20 cellular contexts compared by ENCODE assay signal in genomic region chr1:227749225-227749624, GRCh38. TPM values are rescaled to one million over a fixed set of nuclear protein-coding genes. Genes with fewer than 3 reads are reported as not detected.
DNase-seq lines count a peak whose midpoint lies in the region; ATAC-seq and TF ChIP-seq lines count a peak whose summit lies in the region.
"Had no signal": no experiment of that assay in that cellular context is flagged by ENCODE, and none has a peak within 500 bp of the region (broad histone marks: within the 10 kb centered on the region; RNA-seq: fewer than 3 reads in every experiment).

No MANE protein-coding gene starts in this region.

- H3K4me2 ChIP-seq in smooth muscle cell: no peak overlapping the region

- H3K36me3 ChIP-seq in breast epithelium (no peaks in the 10 kb centered on the region), ovary (no peaks in the 10 kb centered on the region), smooth muscle cell (ENCODE audit: low read depth) (no peaks in the 10 kb centered on the region)

- POLR2A ChIA-PET in CD4-positive, alpha-beta T cell (lab: Charles Lee): interaction anchor here (0.6 kb wide), 1 partner anchor 70 kb away, joined by 3 read pairs; no protein-coding TSS in a partner anchor

- peaks cover 32% of the 10 kb centered on the region for H3K79me2 ChIP-seq in smooth muscle cell (ENCODE audit: low read depth)

- H4K20me1 ChIP-seq in smooth muscle cell (ENCODE audit: low read depth): peaks cover 97% of the 10 kb centered on the region

- intact Hi-C loops in CD4-positive, alpha-beta T cell (cut with DNase I, micrococcal nuclease): no loop called here
- intact Hi-C loops in breast epithelium (cut with DNase I; ENCODE audit: low total_unique reads): no loop called here
- intact Hi-C loops in ovary (cut with DNase I): no loop called here

- no peaks in the 10 kb centered on the region for H3K27me3 ChIP-seq in CD4-positive, alpha-beta T cell (ENCODE audit: control insufficient read depth, insufficient read depth, low read length)
- H3K27me3 ChIP-seq in breast epithelium (no peaks in the 10 kb centered on the region), ovary (no peaks in the 10 kb centered on the region), smooth muscle cell (ENCODE audit: low read depth) (no peaks in the 10 kb centered on the region)
- H3K27me3 ChIP-seq: dorsolateral prefrontal cortex, gastrocnemius medialis, MG63, right lobe of liver, upper lobe of right lung had no signal

- 38 to 56% (median 42%) methylated on average over 7 of the region's 7 CpGs for WGBS in ovary, 3 donors
- 98% methylated on average over 6 of the region's 7 CpGs for WGBS in smooth muscle cell (ENCODE audit: low lambda C conversion rate)

- H2AFZ ChIP-seq in smooth muscle cell (ENCODE audit: low read depth): no peak overlapping the region

- no peaks in the 10 kb centered on the region for H3K27me3 Mint-ChIP-seq in T-helper 2 cell treated with Interferon-gamma antibody and Interleukin-4, amounts not matched to agents 5 μg/mL and 100 μg/mL, for 36 hours (ENCODE audit: low read depth)
- no peaks in the 10 kb centered on the region for H3K27me3 Mint-ChIP-seq in CD4-positive, alpha-beta T cell
- H3K27me3 Mint-ChIP-seq: B cell; stimulated activated naive CD8-positive, alpha-beta T cell treated with anti-CD3 and anti-CD28 coated beads, Interleukin-15, Interleukin-2, amounts not matched to agents 100 ng/mL and 50 ng/mL, for 24 hours had no signal

- H3K4me3 Mint-ChIP-seq in T-helper 2 cell treated with Interferon-gamma antibody and Interleukin-4, amounts not matched to agents 5 μg/mL and 100 μg/mL, for 36 hours: peak overlapping the region; percentile 11
- H3K4me3 Mint-ChIP-seq in CD4-positive, alpha-beta T cell: no peak overlapping the region
- H3K4me3 Mint-ChIP-seq: B cell; stimulated activated naive CD8-positive, alpha-beta T cell treated with anti-CD3 and anti-CD28 coated beads, Interleukin-15, Interleukin-2, amounts not matched to agents 100 ng/mL and 50 ng/mL, for 24 hours had no signal

- H3F3A ChIP-seq in smooth muscle cell (ENCODE audit: low read depth): no peaks in the 10 kb centered on the region

- ATAC-seq in CD4-positive, alpha-beta T cell (ENCODE audit: poor library complexity): no peak

- H3K9me3 ChIP-seq in CD4-positive, alpha-beta T cell (ENCODE audit: control insufficient read depth, low read length): no peaks in the 10 kb centered on the region
- H3K9me3 ChIP-seq in breast epithelium (no peaks in the 10 kb centered on the region), ovary (no peaks in the 10 kb centered on the region), smooth muscle cell (replicated peaks; ENCODE audit: low read depth) (no peaks in the 10 kb centered on the region)
- H3K9me3 ChIP-seq: gastrocnemius medialis, MG63, right lobe of liver, upper lobe of right lung had no signal

- peak overlapping the region; percentile 87 for H3K27ac Mint-ChIP-seq in T-helper 2 cell treated with Interferon-gamma antibody and Interleukin-4, amounts not matched to agents 5 μg/mL and 100 μg/mL, for 36 hours
- H3K27ac Mint-ChIP-seq in CD4-positive, alpha-beta T cell: peak overlapping the region; percentile 54
- H3K27ac Mint-ChIP-seq: B cell; stimulated activated naive CD8-positive, alpha-beta T cell treated with anti-CD3 and anti-CD28 coated beads, Interleukin-15, Interleukin-2, amounts not matched to agents 100 ng/mL and 50 ng/mL, for 24 hours had no signal

- H3K9ac ChIP-seq in smooth muscle cell (ENCODE audit: low read depth): no peak overlapping the region

- DNase-seq in T-helper 2 cell treated with Interferon-gamma antibody and Interleukin-4, amounts not matched to agents 5 μg/mL and 100 μg/mL, for 36 hours (ENCODE audit: low spot score): no peak
- no peak for DNase-seq in T-helper 2 cell
- DNase-seq in CD4-positive, alpha-beta T cell: no peak
- DNase-seq in breast epithelium (ENCODE audit: low spot score in 2 of 2): no peak
- DNase-seq in ovary: peak in 2 of 5 donors; percentile 46 to 56
- DNase-seq in NCI-H1417 (lab: John Stamatoyannopoulos, UW): no peak
- no peak for DNase-seq in GM03348 (ENCODE audit: low spot score)
- DNase-seq in smooth muscle cell (lab: John Stamatoyannopoulos, UW; ENCODE audit: unreplicated experiment): no peak
- DNase-seq: 8988T; activated T-cell treated with anti-CD3 and anti-CD28 coated beads, Interleukin-2, amount 50 U/mL, for 48 hours; gastrocnemius medialis; MG63; NCI-H82; nucleus accumbens; right lobe of liver; upper lobe of right lung had no signal

- no peak for TF ChIP-seq CTCF in CD4-positive, alpha-beta T cell (IDR thresholded peaks at IDR 0.05)
- no peak for TF ChIP-seq CTCF in breast epithelium (IDR thresholded peaks at IDR 0.05)
- no peak for TF ChIP-seq CTCF in ovary (IDR thresholded peaks at IDR 0.05)
- no peak for TF ChIP-seq CTCF in smooth muscle cell (IDR thresholded peaks at IDR 0.05; ENCODE audit: borderline replicate concordance, insufficient read depth, poor library complexity, severe bottlenecking)

- H3K4me1 ChIP-seq in breast epithelium: no peaks in the 10 kb centered on the region
- H3K4me1 ChIP-seq in ovary (ENCODE audit: insufficient read depth): peaks cover 49% of the 10 kb centered on the region
- H3K4me1 ChIP-seq in smooth muscle cell (ENCODE audit: low read depth): no peaks in the 10 kb centered on the region

- no peak for TF ChIP-seq EP300 in ovary (IDR thresholded peaks at IDR 0.05)

- peaks cover 13% of the 10 kb centered on the region for H3K36me3 Mint-ChIP-seq in T-helper 2 cell treated with Interferon-gamma antibody and Interleukin-4, amounts not matched to agents 5 μg/mL and 100 μg/mL, for 36 hours (ENCODE audit: low read depth)
- H3K36me3 Mint-ChIP-seq in CD4-positive, alpha-beta T cell (ENCODE audit: low read depth): peaks cover 57% of the 10 kb centered on the region

- CTCF ChIA-PET in CD4-positive, alpha-beta T cell (lab: Charles Lee): no interaction called here

- TF ChIP-seq POLR2A in breast epithelium (IDR thresholded peaks at IDR 0.05): no peak
- no peak for TF ChIP-seq POLR2A in ovary (IDR thresholded peaks at IDR 0.05)

- peaks cover 21% of the 10 kb centered on the region for H3K4me1 Mint-ChIP-seq in T-helper 2 cell treated with Interferon-gamma antibody and Interleukin-4, amounts not matched to agents 5 μg/mL and 100 μg/mL, for 36 hours (ENCODE audit: low read depth)
- H3K4me1 Mint-ChIP-seq in CD4-positive, alpha-beta T cell (ENCODE audit: low read depth): peaks cover 42% of the 10 kb centered on the region

- no peak overlapping the region for H3K27ac ChIP-seq in CD4-positive, alpha-beta T cell (ENCODE audit: low read depth, low read length)
- peak overlapping the region; percentile 58 to 77 for H3K27ac ChIP-seq in breast epithelium
- H3K27ac ChIP-seq in ovary: peak overlapping the region; percentile 82 to 93
- H3K27ac ChIP-seq in smooth muscle cell (ENCODE audit: low read depth): no peak overlapping the region
- H3K27ac ChIP-seq: SK-N-MC, upper lobe of right lung had no signal

- no peaks in the 10 kb centered on the region for H3K9me3 Mint-ChIP-seq in T-helper 2 cell treated with Interferon-gamma antibody and Interleukin-4, amounts not matched to agents 5 μg/mL and 100 μg/mL, for 36 hours
- no peaks in the 10 kb centered on the region for H3K9me3 Mint-ChIP-seq in CD4-positive, alpha-beta T cell
- H3K9me3 Mint-ChIP-seq: stimulated activated naive CD8-positive, alpha-beta T cell treated with anti-CD3 and anti-CD28 coated beads, Interleukin-15, Interleukin-2, amounts not matched to agents 100 ng/mL and 50 ng/mL, for 24 hours had no signal

- H3K4me3 ChIP-seq in breast epithelium: no peak overlapping the region
- H3K4me3 ChIP-seq in ovary: peak overlapping the region; percentile 20
- no peak overlapping the region for H3K4me3 ChIP-seq in smooth muscle cell
- H3K4me3 ChIP-seq: gastrocnemius medialis, MG63, right lobe of liver, SK-N-MC, upper lobe of right lung had no signal

RNA-seq across cellular contexts. Expression of gene SNAP47, which starts 14.0 kb away (rescaled TPM):
- 10 to 100 TPM; 12.8 to 14.0 TPM for total RNA-seq in CD4-positive, alpha-beta T cell
- total RNA-seq in breast epithelium (10 to 100 TPM; 28.3 to 60.3 (median 52.1) TPM), ovary (100 to 1,000 TPM in 4 of 7 donors, 10 to 100 TPM in 3; 63.5 to 135 (median 106) TPM), smooth muscle cell (26.2 and 27.6 TPM in 2 replicates)
- polyA plus RNA-seq in ovary (10 to 100 TPM; 43.5 to 74.9 TPM), smooth muscle cell (35.6 and 42.4 TPM in 2 replicates)

RNA-seq across cellular contexts. Expression of gene JMJD4, which starts 14.1 kb away (rescaled TPM):
- 10 to 100 TPM; 11.4 to 11.9 TPM for total RNA-seq in CD4-positive, alpha-beta T cell
- 10 to 100 TPM; 11.7 to 27.2 (median 21.0) TPM for total RNA-seq in breast epithelium
- total RNA-seq in ovary: 10 to 100 TPM; 23.9 to 28.9 (median 26.4) TPM
- polyA plus RNA-seq in ovary: 10 to 100 TPM in 1 of 2 donors, 1 to 10 TPM in 1; 5.9 to 19.9 TPM
- total RNA-seq in smooth muscle cell: 8.5 and 9.0 TPM in 2 replicates
- polyA plus RNA-seq in smooth muscle cell: 19.5 and 22.4 TPM in 2 replicates

Comparison
In these comparisons a context has a peak if more than half of its experiments do, and no peak if none do; other contexts are left out.
1. H3K27ac ChIP-seq: peak in breast epithelium (2 of 2) and ovary (2 of 2); none in CD4-positive, alpha-beta T cell (single experiment) and smooth muscle cell (single experiment).